ENCODE assay signal across 14 cellular contexts in genomic region chr22:26643368-26644100, GRCh38. TPM values are rescaled to one million over a fixed set of nuclear protein-coding genes. Genes with fewer than 3 reads are reported as not detected.
DNase-seq lines count a peak whose midpoint lies in the region; ATAC-seq, FAIRE-seq and TF ChIP-seq lines count a peak whose summit lies in the region.
"Had no signal": no experiment of that assay in that cellular context is flagged by ENCODE, and none has a peak within 500 bp of the region (broad histone marks: within the 10 kb centered on the region; RNA-seq: fewer than 3 reads in every experiment).

No MANE protein-coding gene starts in this region.

- H2BK5ac ChIP-seq in H1 (ENCODE audit: low read depth, low read length), result peak overlapping the region; percentile 98; the same call in 1 of the 2 replicates

- H3K9me2 ChIP-seq in OCI-LY7 (ENCODE audit: insufficient read depth, low read length), result no peaks in the 10 kb centered on the region

- CTCF ChIA-PET in activated naive CD4-positive, alpha-beta T cell treated with anti-CD3 and anti-CD28 coated beads, Interleukin-2, amount 10 ng/mL, durations not matched to agents 7 days and 5 days (lab: Charles Lee), result interaction anchor here (0.6 to 1.5 kb wide), 7 partner anchors 16 to 429 kb away, joined by 3 to 7 read pairs (median 4); no protein-coding TSS in a partner anchor
- CTCF ChIA-PET in OCI-LY7 (lab: Charles Lee; ENCODE audit: unreplicated experiment) (interaction anchor here (0.6 to 0.9 kb wide), 2 partner anchors 29 to 108 kb away, joined by 3 to 4 read pairs; no protein-coding TSS in a partner anchor), H1 (lab: Charles Lee; ENCODE audit: partially characterized antibody) (interaction anchor here (0.7 to 2.2 kb wide), 7 partner anchors 20 to 340 kb away, joined by 3 to 9 read pairs (median 3); no protein-coding TSS in a partner anchor)

- DNase-seq in activated naive CD4-positive, alpha-beta T cell treated with anti-CD3 and anti-CD28 coated beads, Interleukin-2, amount 10 ng/mL, durations not matched to agents 7 days and 5 days, result no peak
- no peak for DNase-seq in activated naive CD4-positive, alpha-beta T cell (lab: John Stamatoyannopoulos, UW)
- DNase-seq in OCI-LY7 (ENCODE audit: low spot score), result no peak
- DNase-seq in H1 (ENCODE audit: low read depth in 1 of 2, low spot score in 2 of 2), result no peak
- no peak for DNase-seq in upper lobe of left lung
- no peak for DNase-seq in NCI-H82 (lab: John Stamatoyannopoulos, UW)
- no peak for DNase-seq in MG63
- DNase-seq in C1 segment of cervical spinal cord (lab: John Stamatoyannopoulos, UW), result no peak

- no peak overlapping the region for H4K5ac ChIP-seq in H1 (ENCODE audit: insufficient read length, low read depth, low read length)

- H3K36me3 Mint-ChIP-seq in activated naive CD4-positive, alpha-beta T cell treated with anti-CD3 and anti-CD28 coated beads, Interleukin-2, amount 10 ng/mL, durations not matched to agents 7 days and 5 days, result no peaks in the 10 kb centered on the region
- H3K36me3 Mint-ChIP-seq: type B pancreatic cell had no signal

- 0 out of 2 replicates have a peak overlapping the region, but pooled peaks have one; percentile 32 for H2AK5ac ChIP-seq in H1 (ENCODE audit: low read depth, low read length)

- peak overlapping the region; percentile 56 for H3K18ac ChIP-seq in H1 (ENCODE audit: extremely low read depth, low read length)

- no peak for TF ChIP-seq RAD21 in H1 (IDR thresholded peaks at IDR 0.05 in 1 of 2, conservative IDR thresholded peaks at IDR 0.05 in 1 of 2; ENCODE audit: low read depth in 2 of 2, low read length in 2 of 2)

- H3K4me1 ChIP-seq in OCI-LY7 (ENCODE audit: insufficient read depth, low read length, poor library complexity, severe bottlenecking), result peaks cover 64% of the 10 kb centered on the region
- H3K4me1 ChIP-seq in H1 (replicated peaks in 1 of 4; ENCODE audit: control insufficient read depth in 3 of 4, insufficient read depth in 4 of 4, low read length in 3 of 4), result peaks cover 12 to 61% (median 39%) of the 10 kb centered on the region in 4 experiments
- peaks cover 15 to 41% (median 34%) of the 10 kb centered on the region in 4 donors for H3K4me1 ChIP-seq in upper lobe of left lung

- no peak overlapping the region for H3K23ac ChIP-seq in H1 (ENCODE audit: insufficient read length)

- no peak overlapping the region for H3K56ac ChIP-seq in H1 (replicated peaks; ENCODE audit: insufficient read length, low read depth, low read length)

- no peak for TF ChIP-seq CTCF in OCI-LY7 (conservative IDR thresholded peaks at IDR 0.05; ENCODE audit: low read length)
- no peak for TF ChIP-seq CTCF in H1 (IDR thresholded peaks at IDR 0.05; ENCODE audit: control extremely low read depth in 1 of 3, insufficient read depth in 1 of 3, low read depth in 1 of 3, low read length in 3 of 3)
- TF ChIP-seq CTCF in upper lobe of left lung (IDR thresholded peaks at IDR 0.05), result no peak

- no peaks in the 10 kb centered on the region for H3K27me3 ChIP-seq in H1 (replicated peaks in 1 of 4; ENCODE audit: control insufficient read depth in 3 of 4, extremely low read depth in 1 of 4, insufficient read depth in 3 of 4, low read length in 3 of 4)
- H3K27me3 ChIP-seq in upper lobe of left lung, result no peaks in the 10 kb centered on the region
- H3K27me3 ChIP-seq in MG63, result peaks cover 4% of the 10 kb centered on the region
- H3K27me3 ChIP-seq: right lobe of liver had no signal

- H2BK15ac ChIP-seq in H1 (ENCODE audit: low read length), result 0 out of 2 replicates have a peak overlapping the region, but pooled peaks have one; percentile 62

- peak overlapping the region; percentile 12 for H3K4me3 ChIP-seq in OCI-LY7 (ENCODE audit: low read depth, low read length, poor library complexity, severe bottlenecking)
- peak overlapping the region in 1 of 4 experiments; percentile 36; a peak in 1 of 8 replicates for H3K4me3 ChIP-seq in H1 (ENCODE audit: extremely low read depth in 1 of 4, insufficient read depth in 2 of 4, low read depth in 3 of 4, low read length in 4 of 4)
- H3K4me3 ChIP-seq in upper lobe of left lung, result no peak overlapping the region
- no peak overlapping the region for H3K4me3 ChIP-seq in MG63
- H3K4me3 ChIP-seq: right lobe of liver had no signal

- H3K4me2 ChIP-seq in OCI-LY7 (ENCODE audit: low read length) (peak overlapping the region; percentile 57), H1 (ENCODE audit: insufficient read depth in 1 of 2, low read depth in 2 of 2, low read length in 2 of 2) (peak overlapping the region; percentile 35 to 43; a peak in 3 of 4 replicates)

- 0 out of 2 replicates have a peak, but pooled peaks cover 2% of the 10 kb centered on the region for H3K79me1 ChIP-seq in H1 (ENCODE audit: low read depth, low read length)

- peak overlapping the region; percentile 62 for H2BK20ac ChIP-seq in H1 (ENCODE audit: low read length)

- no peaks in the 10 kb centered on the region for H3K9me3 Mint-ChIP-seq in activated naive CD4-positive, alpha-beta T cell treated with anti-CD3 and anti-CD28 coated beads, Interleukin-2, amount 10 ng/mL, durations not matched to agents 7 days and 5 days
- H3K9me3 Mint-ChIP-seq: type B pancreatic cell had no signal

- H3K27me3 Mint-ChIP-seq in activated naive CD4-positive, alpha-beta T cell treated with anti-CD3 and anti-CD28 coated beads, Interleukin-2, amount 10 ng/mL, durations not matched to agents 7 days and 5 days, result peaks cover 16% of the 10 kb centered on the region

- no peaks in the 10 kb centered on the region for H3K36me3 ChIP-seq in OCI-LY7 (ENCODE audit: insufficient read depth, low read length)
- H3K36me3 ChIP-seq in H1 (ENCODE audit: control insufficient read depth in 2 of 4, insufficient read depth in 4 of 4, low read length in 3 of 4), result no peaks in the 10 kb centered on the region
- no peaks in the 10 kb centered on the region for H3K36me3 ChIP-seq in upper lobe of left lung
- no peaks in the 10 kb centered on the region for H3K36me3 ChIP-seq in MG63
- H3K36me3 ChIP-seq: right lobe of liver had no signal

- peak overlapping the region; percentile 99 for H3K4ac ChIP-seq in H1 (replicated peaks; ENCODE audit: insufficient read length, low read depth, low read length)

- H3K4me3 Mint-ChIP-seq in activated naive CD4-positive, alpha-beta T cell treated with anti-CD3 and anti-CD28 coated beads, Interleukin-2, amount 10 ng/mL, durations not matched to agents 7 days and 5 days, result peak overlapping the region; percentile 54

- H2BK120ac ChIP-seq in H1 (replicated peaks; ENCODE audit: low read depth, low read length), result peak overlapping the region; percentile 47

- peaks cover 9% of the 10 kb centered on the region; the same call in 1 of the 2 replicates for H3K23me2 ChIP-seq in H1 (ENCODE audit: low read depth, low read length)

- H3K27ac Mint-ChIP-seq in activated naive CD4-positive, alpha-beta T cell treated with anti-CD3 and anti-CD28 coated beads, Interleukin-2, amount 10 ng/mL, durations not matched to agents 7 days and 5 days, result peak overlapping the region; percentile 96

- H3K27ac ChIP-seq in OCI-LY7 (ENCODE audit: low read depth, low read length, poor library complexity, severe bottlenecking), result peak overlapping the region; percentile 40
- H3K27ac ChIP-seq in H1 (ENCODE audit: low read depth, low read length), result peak overlapping the region; percentile 73; the same call in 1 of the 2 replicates
- H3K27ac ChIP-seq in upper lobe of left lung, result peak overlapping the region; percentile 67 to 85 (median 78)

- peak overlapping the region; percentile 52 for H2BK12ac ChIP-seq in H1 (ENCODE audit: low read depth, low read length)

- no peaks in the 10 kb centered on the region for H3K9me3 ChIP-seq in OCI-LY7 (ENCODE audit: low read length)
- H3K9me3 ChIP-seq in H1 (ENCODE audit: insufficient read depth in 2 of 2, low read depth in 1 of 2, low read length in 1 of 2), result no peaks in the 10 kb centered on the region
- no peaks in the 10 kb centered on the region for H3K9me3 ChIP-seq in upper lobe of left lung
- no peaks in the 10 kb centered on the region for H3K9me3 ChIP-seq in MG63
- H3K9me3 ChIP-seq: right lobe of liver had no signal

- peaks cover 81% of the 10 kb centered on the region for H3K4me1 Mint-ChIP-seq in activated naive CD4-positive, alpha-beta T cell treated with anti-CD3 and anti-CD28 coated beads, Interleukin-2, amount 10 ng/mL, durations not matched to agents 7 days and 5 days

- intact Hi-C loops in OCI-LY7 (cut with micrococcal nuclease; ENCODE audit: unreplicated experiment), result no loop called here

- 72% methylated on average over 13 of the region's 15 CpGs; no CpG with 5 or more reads in 1 of the 2 experiments for WGBS in H1 (ENCODE audit: extremely low coverage in 1 of 2, insufficient coverage in 1 of 2, insufficient read length in 1 of 2, insufficient replicate concordance in 2 of 2, low coverage in 1 of 2, low lambda C conversion rate in 2 of 2, missing lambda C conversion rate in 1 of 2), 2 experiments
- WGBS in upper lobe of left lung, 2 donors, result 75% methylated on average over 15 of the region's 15 CpGs

- no peaks in the 10 kb centered on the region for H3K79me2 ChIP-seq in OCI-LY7 (ENCODE audit: insufficient read depth, low read depth, low read length)
- H3K79me2 ChIP-seq in H1 (ENCODE audit: control insufficient read depth in 1 of 2, insufficient read depth in 2 of 2, low read length in 2 of 2), result no peaks in the 10 kb centered on the region

- peak overlapping the region; percentile 90 for H2AFZ ChIP-seq in OCI-LY7 (ENCODE audit: low read length)
- no peak overlapping the region for H2AFZ ChIP-seq in H1 (ENCODE audit: low read length)

- no peak overlapping the region; a peak in 1 of 7 replicates for H3K9ac ChIP-seq in H1 (replicated peaks in 1 of 4; ENCODE audit: extremely low read depth in 1 of 4, low read depth in 3 of 4, low read length in 3 of 4)

- H3K14ac ChIP-seq in H1 (ENCODE audit: insufficient read length), result no peak overlapping the region

- TF ChIP-seq EP300 in H1 (IDR thresholded peaks at IDR 0.05; ENCODE audit: borderline replicate concordance in 1 of 2, low read depth in 2 of 2, low read length in 2 of 2) (no peak), upper lobe of left lung (IDR thresholded peaks at IDR 0.05) (no peak)

- H4K20me1 ChIP-seq in OCI-LY7 (ENCODE audit: insufficient read depth, low read length) (no peaks in the 10 kb centered on the region), H1 (replicated peaks in 1 of 2; ENCODE audit: control insufficient read depth in 1 of 2, insufficient read depth in 2 of 2, low read length in 2 of 2) (no peaks in the 10 kb centered on the region)

- no TSS peak for BruUV-seq in OCI-LY7 (replicated peaks; lab: Mats Ljungman, UMichigan)

- peak; percentile 45 for FAIRE-seq in H1 (lab: Jason Lieb, UNC)
- FAIRE-seq: RCC 7860 had no signal

- H4K8ac ChIP-seq in H1 (ENCODE audit: extremely low read depth, insufficient read depth, low read length), result no peak overlapping the region

- ATAC-seq in upper lobe of left lung (ENCODE audit: low FRiP score in 2 of 2), result no peak

- H4K91ac ChIP-seq in H1 (replicated peaks; ENCODE audit: insufficient read length, low read length), result peak overlapping the region; percentile 89

- POLR2A ChIA-PET in OCI-LY7 (lab: Charles Lee) (interaction anchor here (0.6 to 2.3 kb wide), 8 partner anchors 18 to 1127 kb away, joined by 3 to 8 read pairs (median 4); partner anchors contain the start of gene CRYBB1), H1 (lab: Charles Lee; ENCODE audit: partially characterized antibody) (interaction anchor here (0.5 to 2.3 kb wide), 9 partner anchors 10 to 131 kb away, joined by 3 to 9 read pairs (median 3); partner anchors contain the start of gene TFIP11)

- TF ChIP-seq POLR2A in H1 (IDR thresholded peaks at IDR 0.05; ENCODE audit: control extremely low read depth in 1 of 2, low read depth in 2 of 2, low read length in 2 of 2), result no peak
- TF ChIP-seq POLR2A in upper lobe of left lung (IDR thresholded peaks at IDR 0.05), result no peak

RNA-seq across cellular contexts. Expression of gene MIAT, which starts 13.9 kb away (rescaled TPM):
- 8.7 and 11.8 TPM in 2 replicates for total RNA-seq in OCI-LY7 (2014; rRNA removed; shearing (Covaris generic))
- total RNA-seq in OCI-LY7 (2022) (4.1 and 5.2 TPM in 2 replicates), upper lobe of left lung (10 to 100 TPM in 1 of 6 donors, 1 to 10 TPM in 5; 3.0 to 24.1 (median 6.1) TPM)
- 33.8 and 36.0 TPM in 2 replicates for total RNA-seq in H1 (2021; fragmentation: NEBNext Ultra II Directional; extraction: Animal tissue kit (Norgen Biotek cat#: 25700))
- polyA plus RNA-seq in H1 (2011; rRNA removed), result 27.6 and 38.3 TPM in 2 replicates
- 55.4 TPM for polyA plus RNA-seq in H1 (2011; cell fraction: cytosol; rRNA removed)
- polyA plus RNA-seq in H1 (2011; cell fraction: nucleus; rRNA removed), result 134 TPM
- 55.6 to 81.0 TPM (median 63.3 TPM) in 4 replicates for polyA plus RNA-seq in H1 (2012, experiment 1 of 2)
- 4.6 TPM for polyA plus RNA-seq in H1 (2012, experiment 2 of 2)
- polyA plus RNA-seq in H1 (2013, experiment 1 of 2), result 44.4 TPM
- polyA plus RNA-seq in H1 (2013, experiment 2 of 2), result 37.1 TPM
- 75.5 and 135 TPM in 2 replicates for polyA minus RNA-seq in H1 (2011; rRNA and poly(A)+ RNA removed)
- 20.6 TPM for polyA minus RNA-seq in H1 (2011; cell fraction: cytosol; rRNA and poly(A)+ RNA removed)
- 72.4 TPM for polyA minus RNA-seq in H1 (2011; cell fraction: nucleus; rRNA and poly(A)+ RNA removed)
- total RNA-seq in MG63 (2014; rRNA removed; shearing (Covaris generic); ENCODE audit: low replicate concordance), result 0.33 TPM in 1 of 2 replicates, not detected in the other

RNA-seq across cellular contexts. Expression of gene CRYBA4, which starts 21.8 kb away (rescaled TPM):
- 3.2 TPM in 1 of 2 replicates, not detected in the other for total RNA-seq in OCI-LY7 (2014; rRNA removed; shearing (Covaris generic))
- 1.3 TPM in 1 of 2 replicates, not detected in the other for total RNA-seq in OCI-LY7 (2022)
- 0.67 and 1.5 TPM in 2 replicates for total RNA-seq in H1 (2021; fragmentation: NEBNext Ultra II Directional; extraction: Animal tissue kit (Norgen Biotek cat#: 25700))
- 2.2 and 3.1 TPM in 2 replicates for polyA plus RNA-seq in H1 (2011; rRNA removed)
- polyA plus RNA-seq in H1 (2011; cell fraction: cytosol; rRNA removed), result 2.0 TPM
- 1.4 TPM for polyA plus RNA-seq in H1 (2011; cell fraction: nucleus; rRNA removed)
- 0.84 to 2.4 TPM (median 1.9 TPM) in 4 replicates for polyA plus RNA-seq in H1 (2012, experiment 1 of 2)
- 1.5 TPM for polyA plus RNA-seq in H1 (2012, experiment 2 of 2)
- polyA plus RNA-seq in H1 (2013, experiment 1 of 2), result 1.7 TPM
- 2.0 TPM for polyA plus RNA-seq in H1 (2013, experiment 2 of 2)
- 0.56 and 0.69 TPM in 2 replicates for polyA minus RNA-seq in H1 (2011; rRNA and poly(A)+ RNA removed)
- polyA minus RNA-seq in H1 (2011; cell fraction: cytosol; rRNA and poly(A)+ RNA removed), result not detected
- polyA minus RNA-seq in H1 (2011; cell fraction: nucleus; rRNA and poly(A)+ RNA removed), result not detected
- total RNA-seq in upper lobe of left lung, result not detected
- not detected in 2 replicates for total RNA-seq in MG63 (2014; rRNA removed; shearing (Covaris generic); ENCODE audit: low replicate concordance)
- total RNA-seq: cardiac septum, MCF 10A, right lobe of liver had no signal
- polyA plus RNA-seq: esophagus had no signal

RNA-seq across cellular contexts. Expression of gene CRYBB1, which starts 25.7 kb away (rescaled TPM):
- 0.21 and 0.35 TPM in 2 replicates for total RNA-seq in OCI-LY7 (2014; rRNA removed; shearing (Covaris generic))
- total RNA-seq in OCI-LY7 (2022) (0.61 TPM in 1 of 2 replicates, not detected in the other), upper lobe of left lung (under 1 TPM in 2 of 6 donors, not detected in 4; 0.26 to 0.81 TPM)
- total RNA-seq in H1 (2021; fragmentation: NEBNext Ultra II Directional; extraction: Animal tissue kit (Norgen Biotek cat#: 25700)), result 1.7 and 4.2 TPM in 2 replicates
- polyA plus RNA-seq in H1 (2011; rRNA removed), result 6.0 and 7.2 TPM in 2 replicates
- 7.5 TPM for polyA plus RNA-seq in H1 (2011; cell fraction: cytosol; rRNA removed)
- 5.0 TPM for polyA plus RNA-seq in H1 (2011; cell fraction: nucleus; rRNA removed)
- 2.7 to 5.7 TPM (median 5.2 TPM) in 4 replicates for polyA plus RNA-seq in H1 (2012, experiment 1 of 2)
- polyA plus RNA-seq in H1 (2012, experiment 2 of 2), result 3.9 TPM
- 7.7 TPM for polyA plus RNA-seq in H1 (2013, experiment 1 of 2)
- polyA plus RNA-seq in H1 (2013, experiment 2 of 2), result 7.4 TPM
- 1.7 and 4.1 TPM in 2 replicates for polyA minus RNA-seq in H1 (2011; rRNA and poly(A)+ RNA removed)
- 2.9 TPM for polyA minus RNA-seq in H1 (2011; cell fraction: cytosol; rRNA and poly(A)+ RNA removed)
- 1.3 TPM for polyA minus RNA-seq in H1 (2011; cell fraction: nucleus; rRNA and poly(A)+ RNA removed)
- total RNA-seq in MG63 (2014; rRNA removed; shearing (Covaris generic); ENCODE audit: low replicate concordance), result not detected in 2 replicates
- total RNA-seq: MCF 10A had no signal

RNA-seq across cellular contexts. Expression of gene TPST2, which starts 53.6 kb away (rescaled TPM):
- 19.1 and 19.9 TPM in 2 replicates for total RNA-seq in OCI-LY7 (2014; rRNA removed; shearing (Covaris generic))
- 12.5 and 14.4 TPM in 2 replicates for total RNA-seq in OCI-LY7 (2022)
- 58.8 and 62.1 TPM in 2 replicates for total RNA-seq in H1 (2021; fragmentation: NEBNext Ultra II Directional; extraction: Animal tissue kit (Norgen Biotek cat#: 25700))
- polyA plus RNA-seq in H1 (2011; rRNA removed), result 143 and 162 TPM in 2 replicates
- 134 TPM for polyA plus RNA-seq in H1 (2011; cell fraction: cytosol; rRNA removed)
- polyA plus RNA-seq in H1 (2011; cell fraction: nucleus; rRNA removed), result 139 TPM
- polyA plus RNA-seq in H1 (2012, experiment 1 of 2), result 52.5 to 56.1 TPM (median 54.1 TPM) in 4 replicates
- polyA plus RNA-seq in H1 (2012, experiment 2 of 2), result 69.0 TPM
- 93.0 TPM for polyA plus RNA-seq in H1 (2013, experiment 1 of 2)
- polyA plus RNA-seq in H1 (2013, experiment 2 of 2), result 95.7 TPM
- 80.0 and 85.9 TPM in 2 replicates for polyA minus RNA-seq in H1 (2011; rRNA and poly(A)+ RNA removed)
- polyA minus RNA-seq in H1 (2011; cell fraction: cytosol; rRNA and poly(A)+ RNA removed), result 59.8 TPM
- 63.8 TPM for polyA minus RNA-seq in H1 (2011; cell fraction: nucleus; rRNA and poly(A)+ RNA removed)
- 100 to 1,000 TPM in 2 of 6 donors, 10 to 100 TPM in 4; 50.5 to 253 (median 95.8) TPM for total RNA-seq in upper lobe of left lung
- total RNA-seq in MG63 (2014; rRNA removed; shearing (Covaris generic); ENCODE audit: low replicate concordance), result 21.1 and 37.1 TPM in 2 replicates
